8 cellular contexts compared by ENCODE assay signal in the genomic region with DNA sequence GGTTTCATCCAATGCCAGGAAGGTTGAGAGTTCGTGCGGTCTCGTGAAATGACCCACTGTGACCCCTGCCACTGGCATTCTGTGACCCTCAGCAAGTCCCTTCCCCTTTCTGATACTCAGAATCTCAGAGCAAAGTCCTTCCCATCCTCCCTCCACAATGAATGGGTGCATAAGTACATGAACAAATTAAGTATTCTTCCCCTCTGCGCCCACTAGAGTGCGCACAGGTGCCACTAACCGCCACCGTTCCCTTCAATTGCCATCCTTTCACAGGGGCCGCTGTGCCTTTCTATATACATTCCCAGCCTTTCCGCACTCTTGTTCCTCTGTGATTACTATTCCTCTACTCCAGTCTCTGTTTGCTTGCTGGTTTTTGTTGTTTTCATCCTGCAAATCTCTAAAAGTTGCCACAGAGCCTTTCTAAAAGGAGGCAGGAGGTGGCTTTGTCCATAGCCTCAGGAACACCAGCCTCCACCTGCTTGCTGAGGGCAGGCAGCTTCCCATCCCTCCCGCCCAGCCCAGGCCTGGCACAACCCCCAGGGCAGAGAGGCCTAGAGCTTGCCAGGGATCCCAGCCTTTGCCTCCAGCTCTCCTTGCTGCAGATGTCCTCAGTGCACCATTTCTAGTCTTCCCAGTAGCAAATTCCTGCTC. TPM values are rescaled to one million over a fixed set of nuclear protein-coding genes. Genes with fewer than 3 reads are reported as not detected.
DNase-seq lines count a peak whose midpoint lies in the region; ATAC-seq, FAIRE-seq and TF ChIP-seq lines count a peak whose summit lies in the region.

No MANE protein-coding gene starts in this region.

- no peak overlapping the region for H2BK12ac ChIP-seq in H9 (ENCODE audit: insufficient read length, low read depth, low read length)

- H3K27me3 Mint-ChIP-seq in H9 (ENCODE audit: low read depth): peaks cover 5% of the 10 kb centered on the region

- H3K36me3 Mint-ChIP-seq in H9 (ENCODE audit: insufficient read depth in 1 of 3, low read depth in 3 of 3): no peaks in the 10 kb centered on the region

- no peak overlapping the region for H2BK120ac ChIP-seq in H9 (ENCODE audit: low read depth, low read length, poor library complexity, severe bottlenecking)

- H3K9ac ChIP-seq in H9 (ENCODE audit: extremely low read depth, insufficient read length, low read length) (no peak overlapping the region), keratinocyte (ENCODE audit: control insufficient read depth, extremely low read depth, insufficient read depth, low read length) (no peak overlapping the region)

- no peak overlapping the region for H2BK5ac ChIP-seq in H9 (ENCODE audit: insufficient read length, low read length)

- H3K36me3 ChIP-seq in BJ (ENCODE audit: control insufficient read depth, insufficient read depth, low read length) (no peaks in the 10 kb centered on the region), keratinocyte (ENCODE audit: control insufficient read depth in 2 of 2, extremely low read depth in 1 of 2, insufficient read depth in 2 of 2, low read length in 2 of 2) (no peaks in the 10 kb centered on the region)

- no peak overlapping the region for H3K14ac ChIP-seq in H9 (ENCODE audit: insufficient read depth, low read length)

- H3K9me3 ChIP-seq in H9 (ENCODE audit: control insufficient read depth, low read depth, low read length) (no peaks in the 10 kb centered on the region), keratinocyte (ENCODE audit: control insufficient read depth, low read depth, low read length) (no peaks in the 10 kb centered on the region)

- no peaks in the 10 kb centered on the region for H3K79me2 ChIP-seq in H9 (ENCODE audit: insufficient read depth, low read length)
- no peaks in the 10 kb centered on the region for H3K79me2 ChIP-seq in keratinocyte (ENCODE audit: control insufficient read depth, insufficient read depth, low read length)

- no peaks in the 10 kb centered on the region for H3K23me2 ChIP-seq in H9 (ENCODE audit: insufficient read length, low read depth, low read length, poor library complexity, severe bottlenecking)

- H3K18ac ChIP-seq in H9 (ENCODE audit: insufficient read length, low read depth, low read length): no peak overlapping the region

- H4K91ac ChIP-seq in H9 (ENCODE audit: insufficient read length, low read depth, low read length): no peak overlapping the region

- no peak overlapping the region for H4K5ac ChIP-seq in H9 (ENCODE audit: insufficient read length, low read depth, low read length)

- peak overlapping the region in 1 of 2 experiments; percentile 27; a peak in 1 of 5 replicates for H3K4me3 Mint-ChIP-seq in H9

- H3K9me3 Mint-ChIP-seq in H9: no peaks in the 10 kb centered on the region

- H2BK20ac ChIP-seq in H9 (ENCODE audit: low read depth, low read length, poor library complexity, severe bottlenecking): no peak overlapping the region

- H3T11ph ChIP-seq in H9 (ENCODE audit: low read length): no peak overlapping the region

- ATAC-seq in HG03342 (IDR thresholded peaks at IDR 0.05; ENCODE audit: unreplicated experiment): no peak

- H2AFZ ChIP-seq in H9 (ENCODE audit: low read length) (no peak overlapping the region), keratinocyte (ENCODE audit: control insufficient read depth, low read length) (no peak overlapping the region)

- no peak overlapping the region for H2BK15ac ChIP-seq in H9 (ENCODE audit: low read depth, low read length)

- H3K27ac Mint-ChIP-seq in H9: no peak overlapping the region

- no peak overlapping the region for H2AK5ac ChIP-seq in H9 (ENCODE audit: insufficient read length, low read length)

- FAIRE-seq in keratinocyte (lab: Jason Lieb, UNC): peak; percentile 56

- DNase-seq in BJ (ENCODE audit: low read depth) (peak; percentile 19), H9 (peak; percentile 80), NCI-H2171 treated with DMSO at 0.1 percent for 48 hours (lab: John Stamatoyannopoulos, UW) (peak; percentile 90), cardiac fibroblast (ENCODE audit: low read depth in 2 of 2) (peak; percentile 82), keratinocyte (ENCODE audit: low read depth, low spot score) (no peak)
- peak; percentile 54 to 66 for DNase-seq in stimulated activated CD4-positive, alpha-beta T cell treated with anti-CD3 and anti-CD28 coated beads, Interleukin-1b, Interleukin-23, amount 100 ng/mL, for 4 hours (ENCODE audit: low read depth in 2 of 2)

- H3K4ac ChIP-seq in H9 (ENCODE audit: low read depth, low read length): no peak overlapping the region

- WGBS in H9 (ENCODE audit: extremely low coverage, insufficient read length, low lambda C conversion rate): no CpG with 5 or more reads among the region's 10 CpGs

- CTCF ChIA-PET in BJ (lab: Yijun Ruan, JAX): interaction anchor here (1.0 to 2.6 kb wide), 9 partner anchors 10 to 129 kb away, joined by 3 to 9 read pairs (median 4); no protein-coding TSS in a partner anchor

- H3K4me2 ChIP-seq in H9 (ENCODE audit: insufficient read depth, insufficient read length, low read length): no peak overlapping the region
- H3K4me2 ChIP-seq in keratinocyte (ENCODE audit: control insufficient read depth, extremely low read depth, insufficient read depth, low read depth, low read length): no peak overlapping the region

- POLR2A ChIA-PET in BJ (lab: Charles Lee): no interaction called here

- H4K20me1 ChIP-seq in H9 (ENCODE audit: control insufficient read depth, insufficient read depth, insufficient read length) (no peaks in the 10 kb centered on the region), keratinocyte (ENCODE audit: control insufficient read depth, extremely low read depth, insufficient read depth, low read length) (no peaks in the 10 kb centered on the region)

- H3K4me3 ChIP-seq in BJ (ENCODE audit: low read depth, low read length): no peak overlapping the region
- H3K4me3 ChIP-seq in cardiac fibroblast (replicated peaks in 1 of 2; ENCODE audit: low read depth in 2 of 2, low read length in 2 of 2): no peak overlapping the region
- H3K4me3 ChIP-seq in keratinocyte (ENCODE audit: control insufficient read depth in 2 of 3, extremely low read depth in 1 of 3, insufficient read depth in 2 of 3, low read depth in 1 of 3, low read length in 3 of 3): no peak overlapping the region

- no peak overlapping the region for H3K23ac ChIP-seq in H9 (ENCODE audit: insufficient read length, low read depth, low read length)

- H3K9me1 ChIP-seq in keratinocyte (ENCODE audit: control insufficient read depth, extremely low read depth, insufficient read depth, low read length): no peaks in the 10 kb centered on the region

- dilution Hi-C loops in keratinocyte (cut with MboI; ENCODE audit: extremely low pct_ligation_motif_present, low sequenced_read_pairs): no loop called here

- H3K27ac ChIP-seq in H9 (ENCODE audit: insufficient read length, low read depth, low read length) (no peak overlapping the region), VCaP (peak overlapping the region; percentile 44), keratinocyte (ENCODE audit: control insufficient read depth, insufficient read depth, low read length) (no peak overlapping the region)

- H3K56ac ChIP-seq in H9 (ENCODE audit: insufficient read length, low read depth, low read length): no peak overlapping the region

- H3K4me1 Mint-ChIP-seq in H9: peaks cover 2 to 5% of the 10 kb centered on the region in 2 experiments; a peak in 2 of 4 replicates

- H3K4me1 ChIP-seq in H9 (ENCODE audit: insufficient read depth, low read length) (no peaks in the 10 kb centered on the region), keratinocyte (ENCODE audit: control insufficient read depth, extremely low read depth, insufficient read depth, low read length) (no peaks in the 10 kb centered on the region)

- H4K8ac ChIP-seq in H9 (replicated peaks; ENCODE audit: insufficient read length, low read depth, low read length): no peak overlapping the region

- no peaks in the 10 kb centered on the region for H3K79me1 ChIP-seq in H9 (ENCODE audit: insufficient read depth, low read depth, low read length, poor library complexity, severe bottlenecking)

- peak; percentile 83 for TF ChIP-seq CTCF in BJ (IDR thresholded peaks at IDR 0.05; ENCODE audit: insufficient read depth, low read depth, low read length)
- TF ChIP-seq CTCF in H9 (conservative IDR thresholded peaks at IDR 0.05): peak; percentile 93
- peak; percentile 88 for TF ChIP-seq CTCF in VCaP (conservative IDR thresholded peaks at IDR 0.05)
- peak; percentile 83 for TF ChIP-seq CTCF in cardiac fibroblast (IDR thresholded peaks at IDR 0.05; ENCODE audit: low read depth, low read length)
- TF ChIP-seq CTCF in keratinocyte (optimal IDR thresholded peaks at IDR 0.05 in 1 of 3, IDR thresholded peaks at IDR 0.05 in 1 of 3, conservative IDR thresholded peaks at IDR 0.05 in 1 of 3; ENCODE audit: extremely low read depth in 1 of 3, insufficient read depth in 2 of 3, low read length in 3 of 3): peak; percentile 71 to 98 (median 95)

- H3K27me3 ChIP-seq in BJ (ENCODE audit: control insufficient read depth, insufficient read depth, low read length) (no peaks in the 10 kb centered on the region), H9 (ENCODE audit: insufficient read depth, low read length) (no peaks in the 10 kb centered on the region), keratinocyte (ENCODE audit: control insufficient read depth, extremely low read depth, insufficient read depth, low read length) (peaks cover 10% of the 10 kb centered on the region)

RNA-seq across cellular contexts. Expression of a gene that starts 6.7 kb away (rescaled TPM):
- polyA plus RNA-seq in BJ (2011; rRNA removed): 40.1 and 75.0 TPM in 2 replicates
- polyA minus RNA-seq in BJ (2011; rRNA and poly(A)+ RNA removed): 93.5 and 116 TPM in 2 replicates
- 64.0 and 67.4 TPM in 2 replicates for total RNA-seq in H9 (2021)
- 45.7 to 83.2 TPM (median 55.3 TPM) in 3 replicates for polyA plus RNA-seq in keratinocyte
- polyA plus RNA-seq in keratinocyte (2011; ENCODE audit: low read depth): 39.1 TPM
- polyA plus RNA-seq in keratinocyte (2011; cell fraction: cytosol; rRNA removed): 60.1 and 76.2 TPM in 2 replicates
- polyA plus RNA-seq in keratinocyte (2011; cell fraction: nucleus; rRNA removed): 78.4 and 86.2 TPM in 2 replicates
- polyA plus RNA-seq in keratinocyte (2012; ENCODE audit: low replicate concordance): 27.6 and 80.8 TPM in 2 replicates
- polyA minus RNA-seq in keratinocyte: 151 to 271 TPM (median 173 TPM) in 3 replicates
- 162 TPM for polyA minus RNA-seq in keratinocyte (2011; cell fraction: cytosol; rRNA and poly(A)+ RNA removed)
- polyA minus RNA-seq in keratinocyte (2011; cell fraction: nucleus; rRNA and poly(A)+ RNA removed): 91.1 and 106 TPM in 2 replicates

RNA-seq across cellular contexts. Expression of a gene that starts 43.3 kb away (rescaled TPM):
- not detected in 2 replicates for polyA plus RNA-seq in BJ (2011; rRNA removed)
- not detected in 2 replicates for polyA minus RNA-seq in BJ (2011; rRNA and poly(A)+ RNA removed)
- total RNA-seq in H9 (2021): not detected in 2 replicates
- not detected in 3 replicates for polyA plus RNA-seq in keratinocyte
- not detected for polyA plus RNA-seq in keratinocyte (2011; ENCODE audit: low read depth)
- polyA plus RNA-seq in keratinocyte (2011; cell fraction: cytosol; rRNA removed): not detected in 2 replicates
- polyA plus RNA-seq in keratinocyte (2011; cell fraction: nucleus; rRNA removed): not detected in 2 replicates
- polyA plus RNA-seq in keratinocyte (2012; ENCODE audit: low replicate concordance): not detected in 2 replicates
- not detected in 3 replicates for polyA minus RNA-seq in keratinocyte
- polyA minus RNA-seq in keratinocyte (2011; cell fraction: cytosol; rRNA and poly(A)+ RNA removed): not detected
- polyA minus RNA-seq in keratinocyte (2011; cell fraction: nucleus; rRNA and poly(A)+ RNA removed): not detected in 2 replicates
